Comparison of ENCODE assay signal across 21 cellular contexts in genomic region chr3:166764698-166765318, GRCh38.
"Had no signal": no experiment of that assay in that cellular context is flagged by ENCODE, and none has a peak within 500 bp of the region (broad histone marks: within the 10 kb centered on the region; RNA-seq: fewer than 3 reads in every experiment).

No MANE protein-coding gene starts in this region.

- H3K4me2 ChIP-seq: hepatocyte had no signal

- ATAC-seq: effector memory CD8-positive, alpha-beta T cell; foreskin keratinocyte; gastroesophageal sphincter; heart left ventricle; left cardiac atrium; left lung; left ventricle myocardium superior; lower lobe of right lung; mucosa of descending colon; naive thymus-derived CD4-positive, alpha-beta T cell had no signal

- H3K27ac ChIP-seq: colonic mucosa, esophagus muscularis mucosa, foreskin keratinocyte, gastroesophageal sphincter, heart left ventricle, hepatocyte, left lung, lower lobe of right lung had no signal

- H3K4me3 ChIP-seq: colonic mucosa, esophagus muscularis mucosa, gastroesophageal sphincter, heart left ventricle, hepatocyte, left lung, lower lobe of right lung, mucosa of descending colon had no signal

- H3K4me1 ChIP-seq: colonic mucosa, esophagus muscularis mucosa, foreskin keratinocyte, gastroesophageal sphincter, heart left ventricle, left lung, lower lobe of right lung had no signal

- H2AFZ ChIP-seq: hepatocyte had no signal

- H3K36me3 ChIP-seq: colonic mucosa, esophagus muscularis mucosa, gastroesophageal sphincter, heart left ventricle, left lung, lower lobe of right lung had no signal

- FAIRE-seq: endothelial cell of umbilical vein, frontal cortex, islet of Langerhans, keratinocyte had no signal

- DNase-seq: colonic mucosa; cortex of kidney; effector CD8-positive, alpha-beta T cell; effector memory CD8-positive, alpha-beta T cell; foreskin keratinocyte; heart left ventricle; hypothalamus; left cardiac atrium; left lung; left ventricle myocardium superior; lower lobe of right lung; mammary epithelial cell; mucosa of descending colon; naive thymus-derived CD4-positive, alpha-beta T cell had no signal

- H3K79me2 ChIP-seq: hepatocyte had no signal

- H3K27me3 ChIP-seq: colonic mucosa, esophagus muscularis mucosa, foreskin keratinocyte, gastroesophageal sphincter, heart left ventricle, hepatocyte, left lung had no signal

- H3K9me3 ChIP-seq: colonic mucosa had no signal
